ENCODE assay signal across 10 cellular contexts in the genomic region with DNA sequence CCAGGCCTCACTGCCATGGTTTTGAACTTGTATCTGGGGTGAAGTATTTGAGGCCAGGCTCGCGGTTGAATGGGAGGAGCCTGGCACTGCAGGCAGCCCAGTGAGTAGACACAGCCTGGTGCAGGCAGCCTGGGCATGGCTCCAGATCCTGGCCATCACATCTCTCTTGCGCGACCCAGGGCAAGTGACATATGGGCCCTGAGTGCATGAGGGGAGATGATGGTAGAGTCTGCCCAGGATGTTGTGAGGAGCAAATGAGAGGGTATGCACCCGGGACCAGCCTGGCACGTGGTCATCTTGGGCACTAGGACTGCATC.
DNase-seq lines count a peak whose midpoint lies in the region; ATAC-seq and TF ChIP-seq lines count a peak whose summit lies in the region.
"Had no signal": no experiment of that assay in that cellular context is flagged by ENCODE, and none has a peak within 500 bp of the region (broad histone marks: within the 10 kb centered on the region; RNA-seq: fewer than 3 reads in every experiment).

No MANE protein-coding gene starts in this region.

- H3K4me2 ChIP-seq in SK-N-SH: no peak overlapping the region
- H3K4me2 ChIP-seq: KMS-11 had no signal

- H3K9ac ChIP-seq in SK-N-SH: no peak overlapping the region
- H3K9ac ChIP-seq: KMS-11 had no signal

- no peak overlapping the region for H3K4me3 Mint-ChIP-seq in HFFc6
- H3K4me3 Mint-ChIP-seq: T-helper 2 cell treated with Interferon-gamma antibody and Interleukin-4, amounts not matched to agents 5 μg/mL and 100 μg/mL, for 36 hours had no signal

- no peaks in the 10 kb centered on the region for H3K27me3 ChIP-seq in SK-N-SH (ENCODE audit: insufficient read depth)
- H3K27me3 ChIP-seq in heart right ventricle: no peaks in the 10 kb centered on the region

- peaks cover 3% of the 10 kb centered on the region; the same call in 1 of the 2 replicates for H3K9me3 Mint-ChIP-seq in HFFc6
- H3K9me3 Mint-ChIP-seq: T-helper 2 cell treated with Interferon-gamma antibody and Interleukin-4, amounts not matched to agents 5 μg/mL and 100 μg/mL, for 36 hours had no signal

- no peaks in the 10 kb centered on the region for H4K20me1 ChIP-seq in SK-N-SH (ENCODE audit: insufficient read depth)

- H3K4me1 ChIP-seq in SK-N-SH (ENCODE audit: control insufficient read depth in 1 of 2, insufficient read depth in 2 of 2, low read depth in 1 of 2, low read length in 1 of 2): peaks cover 0 to 32% of the 10 kb centered on the region in 2 experiments; a peak in 1 of 4 replicates
- peaks cover 8 to 31% (median 21%) of the 10 kb centered on the region in 9 donors for H3K4me1 ChIP-seq in heart right ventricle

- peak; percentile 14 for DNase-seq in GM13976 (ENCODE audit: low spot score)
- DNase-seq in SK-N-SH: peak; percentile 66
- peak; percentile 64 to 74 for DNase-seq in heart right ventricle
- DNase-seq in sciatic nerve (ENCODE audit: low spot score): no peak
- no peak for DNase-seq in NCI-H1930 (lab: John Stamatoyannopoulos, UW)
- DNase-seq in HFFc6: no peak
- no peak for DNase-seq in activated CD4-positive, alpha-beta T cell treated with anti-CD3 and anti-CD28 coated beads, Interleukin-2, amount 50 U/mL, for 4 hours

- no peaks in the 10 kb centered on the region for H3K36me3 Mint-ChIP-seq in HFFc6 (ENCODE audit: low read depth)

- no peaks in the 10 kb centered on the region for H3K79me2 ChIP-seq in SK-N-SH (ENCODE audit: insufficient read depth)

- CTCF ChIA-PET in SK-N-SH (lab: Yijun Ruan, JAX): interaction anchor here (0.8 kb wide), 1 partner anchor 15 kb away, joined by 3 read pairs; no protein-coding TSS in a partner anchor

- ATAC-seq in heart right ventricle (peak; percentile 55 to 82 (median 68)), sciatic nerve (peak; percentile 45), HG02870 (IDR thresholded peaks at IDR 0.05; ENCODE audit: unreplicated experiment) (no peak)

- 48% methylated on average over 6 of the region's 6 CpGs for WGBS in SK-N-SH (ENCODE audit: low lambda C conversion rate)
- 23 to 29% methylated on average over 6 of the region's 6 CpGs for WGBS in heart right ventricle, 2 donors

- intact Hi-C loops in heart right ventricle (cut with DNase I): loop anchor here in 5 of 10 donors (1.0 to 10.0 kb wide), 3 partner anchors 17 to 801 kb away; no protein-coding TSS in a partner anchor
- intact Hi-C loops in sciatic nerve (cut with DNase I): no loop called here

- TF ChIP-seq CTCF in GM13976 (IDR thresholded peaks at IDR 0.05; ENCODE audit: borderline replicate concordance, control extremely low read depth, extremely low read depth, insufficient read depth, missing control alignments) (no peak), SK-N-SH (IDR thresholded peaks at IDR 0.05) (no peak), heart right ventricle (IDR thresholded peaks at IDR 0.05) (no peak), HFFc6 (IDR thresholded peaks at IDR 0.05) (no peak)

- in situ Hi-C loops in GM13976 (cut with MboI; ENCODE audit: low sequenced_read_pairs, unreplicated experiment): loop anchor here (25.0 kb wide), 1 partner anchor 263 kb away; the partner anchor contains the start of gene ACSBG1

- H3K4me3 ChIP-seq in SK-N-SH (ENCODE audit: low read depth in 2 of 2, low read length in 1 of 2): no peak overlapping the region
- H3K4me3 ChIP-seq in heart right ventricle: no peak overlapping the region

- H3K9me2 ChIP-seq in SK-N-SH: no peaks in the 10 kb centered on the region

- no peaks in the 10 kb centered on the region for H3K36me3 ChIP-seq in SK-N-SH (replicated peaks in 1 of 2; ENCODE audit: control insufficient read depth in 1 of 2, insufficient read depth in 2 of 2, low read length in 1 of 2)
- no peaks in the 10 kb centered on the region for H3K36me3 ChIP-seq in heart right ventricle

- H3F3A ChIP-seq in SK-N-SH (replicated peaks; ENCODE audit: insufficient read depth): no peaks in the 10 kb centered on the region

- H3K9me3 ChIP-seq in SK-N-SH: no peaks in the 10 kb centered on the region; the same call in 1 of the 2 replicates
- no peaks in the 10 kb centered on the region for H3K9me3 ChIP-seq in heart right ventricle

- H3K27me3 Mint-ChIP-seq in HFFc6 (ENCODE audit: insufficient read depth): peaks cover 2% of the 10 kb centered on the region; the same call in 1 of the 2 replicates

- no peak overlapping the region for H2AFZ ChIP-seq in SK-N-SH (ENCODE audit: low read depth)

- TF ChIP-seq RAD21 in SK-N-SH (IDR thresholded peaks at IDR 0.05; ENCODE audit: low read length): no peak

- H3K27ac ChIP-seq in SK-N-SH (ENCODE audit: low read depth in 2 of 2, low read length in 1 of 2) (peak overlapping the region in 1 of 2 experiments; percentile 53; a peak in 1 of 4 replicates), heart right ventricle (peak overlapping the region in 8 of 10 donors; percentile 25 to 75 (median 68))
- H3K27ac ChIP-seq: KMS-11 had no signal

- no peak overlapping the region for H3K27ac Mint-ChIP-seq in HFFc6
- H3K27ac Mint-ChIP-seq: T-helper 2 cell treated with Interferon-gamma antibody and Interleukin-4, amounts not matched to agents 5 μg/mL and 100 μg/mL, for 36 hours had no signal

- H3K4me1 Mint-ChIP-seq in HFFc6 (ENCODE audit: low read depth): 0 out of 2 replicates have a peak, but pooled peaks cover 4% of the 10 kb centered on the region

- no peak for TF ChIP-seq EP300 in SK-N-SH (IDR thresholded peaks at IDR 0.05; ENCODE audit: borderline replicate concordance in 1 of 2, low read depth in 1 of 2, low read length in 1 of 2)

- POLR2A ChIA-PET in SK-N-SH (lab: Yijun Ruan, JAX): no interaction called here

TF ChIP-seq in SK-N-SH, 30 proteins besides CTCF, POLR2A, EP300 and RAD21:
- no peak for TF ChIP-seq USF2 (IDR thresholded peaks at IDR 0.05; ENCODE audit: borderline replicate concordance, low read depth, low read length)
- peak; percentile 9; the same call in 1 of the 2 replicates for TF ChIP-seq TCF12 (IDR thresholded peaks at IDR 0.05)
- TF ChIP-seq NFIC (IDR thresholded peaks at IDR 0.05; ENCODE audit: borderline replicate concordance): peak; percentile 27; the same call in 1 of the 2 replicates

Comparison
In these comparisons a context has a peak if more than half of its experiments do, and no peak if none do; other contexts are left out.
1. DNase-seq: peak in GM13976 (single experiment), SK-N-SH (single experiment) and heart right ventricle (2 of 2); none in sciatic nerve (single experiment), NCI-H1930 (0 of 2), HFFc6 (single experiment) and activated CD4-positive, alpha-beta T cell treated with anti-CD3 and anti-CD28 coated beads, Interleukin-2, amount 50 U/mL, for 4 hours (0 of 2).